ENCODE assay signal across 8 cellular contexts in genomic region chr22:19986410-19987341, GRCh38. TPM values are rescaled to one million over a fixed set of nuclear protein-coding genes. Genes with fewer than 3 reads are reported as not detected.
DNase-seq lines count a peak whose midpoint lies in the region; ATAC-seq and TF ChIP-seq lines count a peak whose summit lies in the region.

No MANE protein-coding gene starts in this region.

- H3K9ac ChIP-seq in mammary epithelial cell (ENCODE audit: insufficient read depth, low read length): peak overlapping the region; percentile 32

- ATAC-seq in GM19023 (IDR thresholded peaks at IDR 0.05; ENCODE audit: unreplicated experiment) (peak; percentile 62), GM19397 (IDR thresholded peaks at IDR 0.05; ENCODE audit: unreplicated experiment) (no peak)

- peak overlapping the region; percentile 83 for H2AFZ ChIP-seq in mammary epithelial cell (ENCODE audit: low read depth, low read length)

- peak overlapping the region; percentile 76 for H3K4me3 ChIP-seq in A673 (ENCODE audit: low read depth, low read length, poor library complexity, severe bottlenecking)
- peak overlapping the region; percentile 60 for H3K4me3 ChIP-seq in WERI-Rb-1 (ENCODE audit: low read depth, low read length)
- H3K4me3 ChIP-seq in mammary epithelial cell (replicated peaks in 1 of 3; ENCODE audit: insufficient read depth in 1 of 3, low read depth in 2 of 3, low read length in 3 of 3): peak overlapping the region; percentile 66 to 79 (median 73)
- peak overlapping the region; percentile 54 to 71 (median 64) for H3K4me3 ChIP-seq in skin epidermis

- TF ChIP-seq CTCF in A673 (conservative IDR thresholded peaks at IDR 0.05; ENCODE audit: low read depth, low read length) (no peak), WERI-Rb-1 (IDR thresholded peaks at IDR 0.05; ENCODE audit: low read depth, low read length) (no peak), mammary epithelial cell (conservative IDR thresholded peaks at IDR 0.05 in 1 of 2, IDR thresholded peaks at IDR 0.05 in 1 of 2; ENCODE audit: extremely low read depth in 1 of 2, insufficient read depth in 1 of 2, low read depth in 1 of 2, low read length in 2 of 2) (no peak)

- POLR2A ChIA-PET in A673 (lab: Charles Lee; ENCODE audit: low non-redundant PET): no interaction called here

- dilution Hi-C loops in mammary epithelial cell (cut with HindIII; ENCODE audit: low sequenced_read_pairs): no loop called here

- no TSS peak for BruUV-seq in A673 (replicated peaks; lab: Mats Ljungman, UMichigan)
- BruUV-seq in mammary epithelial cell (replicated peaks; lab: Mats Ljungman, UMichigan): TSS peak; percentile 48

- CTCF ChIA-PET in A673 (lab: Charles Lee): interaction anchor here (1.0 kb wide), 1 partner anchor 27 kb away, joined by 5 read pairs; no protein-coding TSS in a partner anchor
- CTCF ChIA-PET in mammary epithelial cell (lab: Charles Lee; ENCODE audit: low non-redundant PET): no interaction called here

- no peaks in the 10 kb centered on the region for H4K20me1 ChIP-seq in mammary epithelial cell (ENCODE audit: insufficient read depth, low read length)

- H3K79me2 ChIP-seq in mammary epithelial cell (ENCODE audit: insufficient read depth, low read length): peaks cover 9% of the 10 kb centered on the region

- H3K27ac ChIP-seq in A673 (ENCODE audit: low read depth, low read length, poor library complexity, severe bottlenecking) (peak overlapping the region; percentile 58), WERI-Rb-1 (peak overlapping the region; percentile 83), mammary epithelial cell (ENCODE audit: insufficient read depth, low read depth, low read length) (no peak overlapping the region), skin epidermis (peak overlapping the region in 20 of 21 experiments; percentile 1 to 88 (median 70))

- H3K9me3 ChIP-seq in A673 (ENCODE audit: low read depth, low read length, poor library complexity, severe bottlenecking): no peaks in the 10 kb centered on the region
- H3K9me3 ChIP-seq in WERI-Rb-1 (ENCODE audit: severe bottlenecking): no peaks in the 10 kb centered on the region
- H3K9me3 ChIP-seq in mammary epithelial cell (replicated peaks; ENCODE audit: insufficient read depth, low read length): no peaks in the 10 kb centered on the region

- H3K27me3 ChIP-seq in A673 (replicated peaks; ENCODE audit: insufficient read depth, low read depth, low read length, poor library complexity) (no peaks in the 10 kb centered on the region), WERI-Rb-1 (ENCODE audit: insufficient read depth, low read depth, severe bottlenecking) (no peaks in the 10 kb centered on the region), mammary epithelial cell (ENCODE audit: insufficient read depth, low read length) (no peaks in the 10 kb centered on the region)

- WGBS in mammary epithelial cell (ENCODE audit: low coverage, missing lambda C conversion rate): 4% methylated on average over 12 of the region's 76 CpGs

- intact Hi-C loops in A673 (cut with micrococcal nuclease; ENCODE audit: unreplicated experiment) (no loop called here), mammary epithelial cell (cut with micrococcal nuclease) (loop anchor here (2.0 to 5.0 kb wide), 2 partner anchors 26 to 131 kb away; partner anchors contain the start of genes RANBP1 and TRMT2A)

- H3K4me2 ChIP-seq in mammary epithelial cell (ENCODE audit: insufficient read depth, low read depth, low read length): peak overlapping the region; percentile 95

- in situ Hi-C loops in mammary epithelial cell (cut with MboI; ENCODE audit: low sequenced_read_pairs in 2 of 2): no loop called here

- H3K4me1 ChIP-seq in A673 (ENCODE audit: insufficient read depth, low read length, poor library complexity, severe bottlenecking) (peaks cover 7% of the 10 kb centered on the region), mammary epithelial cell (ENCODE audit: insufficient read depth, low read length) (peaks cover 45% of the 10 kb centered on the region)

- H3K36me3 ChIP-seq in A673 (ENCODE audit: insufficient read depth, low read length, poor library complexity, severe bottlenecking): no peaks in the 10 kb centered on the region
- H3K36me3 ChIP-seq in WERI-Rb-1: peaks cover 2% of the 10 kb centered on the region; the same call in 1 of the 2 replicates
- H3K36me3 ChIP-seq in mammary epithelial cell (ENCODE audit: insufficient read depth, low read length): no peaks in the 10 kb centered on the region

- peak; percentile 94 for DNase-seq in A673 (ENCODE audit: low spot score)
- peak; percentile 72 for DNase-seq in NCI-H1436 (lab: John Stamatoyannopoulos, UW)
- peak; percentile 85 for DNase-seq in WERI-Rb-1
- DNase-seq in mammary epithelial cell: peak; percentile 72
- peak; percentile 99 for DNase-seq in iPS-NIHi7 (ENCODE audit: extremely low spot score)

RNA-seq across cellular contexts. Expression of gene ARVCF, which starts 29.9 kb away (rescaled TPM):
- 11.1 and 17.2 TPM in 2 replicates for total RNA-seq in A673 (2021)
- total RNA-seq in mammary epithelial cell: 10 to 100 TPM; 16.4 to 34.3 TPM
- 6.0 TPM for polyA plus RNA-seq in mammary epithelial cell
- 2.3 TPM for polyA minus RNA-seq in mammary epithelial cell

RNA-seq across cellular contexts. Expression of gene TANGO2, which starts 34.2 kb away (rescaled TPM):
- 17.7 and 21.5 TPM in 2 replicates for total RNA-seq in A673 (2021)
- total RNA-seq in mammary epithelial cell: 10 to 100 TPM; 22.5 to 45.7 TPM
- 39.1 TPM for polyA plus RNA-seq in mammary epithelial cell
- 47.0 TPM for polyA minus RNA-seq in mammary epithelial cell

RNA-seq across cellular contexts. Expression of gene TXNRD2, which starts 45.1 kb away (rescaled TPM):
- total RNA-seq in A673 (2021) (25.2 and 32.6 TPM in 2 replicates), mammary epithelial cell (10 to 100 TPM; 13.2 to 22.1 TPM)
- 21.2 TPM for polyA plus RNA-seq in mammary epithelial cell
- polyA minus RNA-seq in mammary epithelial cell: 13.9 TPM

RNA-seq across cellular contexts. Expression of gene COMT, which starts 45.1 kb away (rescaled TPM):
- 87.8 and 98.6 TPM in 2 replicates for total RNA-seq in A673 (2021)
- total RNA-seq in mammary epithelial cell: 100 to 1,000 TPM; 180 to 193 TPM
- 362 TPM for polyA plus RNA-seq in mammary epithelial cell
- 84.3 TPM for polyA minus RNA-seq in mammary epithelial cell
